ENCODE assay signal across 2 cellular contexts in genomic region chr2:158745866-158746382, GRCh38.
TF ChIP-seq lines count a peak whose summit lies in the region.

No MANE protein-coding gene starts in this region.

TF ChIP-seq in SK-N-SH, 30 proteins besides CTCF, POLR2A, EP300 and RAD21 (continued from another document):
- no peak for TF ChIP-seq MEF2A (IDR thresholded peaks at IDR 0.05; ENCODE audit: borderline replicate concordance, low read depth)
- no peak for TF ChIP-seq CHD2 (IDR thresholded peaks at IDR 0.05; ENCODE audit: low read length, partially characterized antibody)
- no peak for TF ChIP-seq SMC3 (IDR thresholded peaks at IDR 0.05; ENCODE audit: low read depth, low read length)
- TF ChIP-seq PBX3 (IDR thresholded peaks at IDR 0.05): no peak
- no peak for TF ChIP-seq YY1 (IDR thresholded peaks at IDR 0.05; ENCODE audit: low read depth)
- no peak for TF ChIP-seq FOSL2 (IDR thresholded peaks at IDR 0.05; ENCODE audit: borderline replicate concordance, low read depth)
- TF ChIP-seq FOXJ3 (CRISPR knock-in tag; IDR thresholded peaks at IDR 0.05): no peak
- no peak for TF ChIP-seq RXRA (IDR thresholded peaks at IDR 0.05; ENCODE audit: borderline replicate concordance, low read depth)
- no peak for TF ChIP-seq RCOR1 (IDR thresholded peaks at IDR 0.05; ENCODE audit: low read length)
- no peak for TF ChIP-seq EZH2phosphoT487 (IDR thresholded peaks at IDR 0.05; ENCODE audit: borderline replicate concordance, low read depth)
- no peak for TF ChIP-seq GABPA (IDR thresholded peaks at IDR 0.05; ENCODE audit: low read depth)
- no peak for TF ChIP-seq POLR2AphosphoS5 (IDR thresholded peaks at IDR 0.05; ENCODE audit: low read depth, low read length)
- TF ChIP-seq USF2 (IDR thresholded peaks at IDR 0.05; ENCODE audit: borderline replicate concordance, low read depth, low read length): no peak
- no peak for TF ChIP-seq REST (IDR thresholded peaks at IDR 0.05; ENCODE audit: low read depth, low read length)

TF ChIP-seq in SK-N-SH treated with all-trans-retinoic acid at 6 μM for 48 hours, 23 proteins besides CTCF, POLR2A, EP300 and RAD21 (continued from another document):
- no peak for TF ChIP-seq CSRNP3 (CRISPR knock-in tag; IDR thresholded peaks at IDR 0.05)
- no peak for TF ChIP-seq ZFP30 (CRISPR knock-in tag; IDR thresholded peaks at IDR 0.05)
- TF ChIP-seq CREB5 (CRISPR knock-in tag; IDR thresholded peaks at IDR 0.05; ENCODE audit: low read depth): no peak
- no peak for TF ChIP-seq BACH2 (CRISPR knock-in tag; IDR thresholded peaks at IDR 0.05; ENCODE audit: borderline replicate concordance)
- no peak for TF ChIP-seq SNAI2 (CRISPR knock-in tag; IDR thresholded peaks at IDR 0.05)
- no peak for TF ChIP-seq PATZ1 (CRISPR knock-in tag; IDR thresholded peaks at IDR 0.05; ENCODE audit: borderline replicate concordance)
- no peak for TF ChIP-seq ZNF70 (CRISPR knock-in tag; IDR thresholded peaks at IDR 0.05)
